1 cellular context compared by ENCODE assay signal in genomic region chr4:99013884-99014523, GRCh38.
TF ChIP-seq lines count a peak whose summit lies in the region.

No MANE protein-coding gene starts in this region.

TF ChIP-seq in WTC11, 78 proteins besides CTCF, POLR2A, EP300 and RAD21 (continued from another document):
- TF ChIP-seq ZNF532 (CRISPR knock-in tag; IDR thresholded peaks at IDR 0.05; ENCODE audit: borderline replicate concordance) (no peak), SOX15 (CRISPR knock-in tag; IDR thresholded peaks at IDR 0.05) (no peak), GRHL2 (CRISPR knock-in tag; IDR thresholded peaks at IDR 0.05; ENCODE audit: insufficient replicate concordance, severe bottlenecking) (no peak), TCF7 (CRISPR knock-in tag; IDR thresholded peaks at IDR 0.05; ENCODE audit: low read depth) (no peak), RELA (CRISPR knock-in tag; IDR thresholded peaks at IDR 0.05; ENCODE audit: borderline replicate concordance) (no peak), ZNF121 (CRISPR knock-in tag; IDR thresholded peaks at IDR 0.05) (no peak), FOXP1 (CRISPR knock-in tag; IDR thresholded peaks at IDR 0.05; ENCODE audit: borderline replicate concordance) (no peak), ELF4 (CRISPR knock-in tag; IDR thresholded peaks at IDR 0.05; ENCODE audit: low read depth) (no peak), ZMAT4 (CRISPR knock-in tag; IDR thresholded peaks at IDR 0.05) (no peak), PREB (CRISPR knock-in tag; IDR thresholded peaks at IDR 0.05; ENCODE audit: borderline replicate concordance) (no peak), IRF1 (CRISPR knock-in tag; IDR thresholded peaks at IDR 0.05) (no peak), ZNF219 (CRISPR knock-in tag; IDR thresholded peaks at IDR 0.05; ENCODE audit: borderline replicate concordance) (no peak), GABPB1 (CRISPR knock-in tag; IDR thresholded peaks at IDR 0.05) (no peak)
